In the genomic region with DNA sequence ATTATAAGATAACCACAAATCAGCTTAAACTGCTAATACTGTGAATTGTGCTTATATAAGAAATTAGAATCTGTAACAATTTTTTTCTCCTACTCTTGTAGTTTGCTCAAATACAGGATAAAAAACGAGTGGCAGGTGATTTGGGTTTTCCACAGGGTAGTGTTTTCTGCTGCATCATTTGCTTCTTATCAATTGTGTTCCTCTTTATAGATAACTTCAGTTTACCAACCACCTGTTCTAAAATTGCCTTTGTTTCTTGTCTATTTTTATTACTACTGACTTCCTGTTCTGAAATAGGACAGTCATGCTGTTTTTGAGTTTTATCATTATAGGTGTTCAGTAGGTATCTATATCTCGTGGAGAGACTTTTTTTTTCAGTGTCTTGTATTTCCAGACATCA, we compare ENCODE assay signal across 10 cellular contexts. TPM values are rescaled to one million over a fixed set of nuclear protein-coding genes. Genes with fewer than 3 reads are reported as not detected.
DNase-seq lines count a peak whose midpoint lies in the region; ATAC-seq and TF ChIP-seq lines count a peak whose summit lies in the region.
"Had no signal": no experiment of that assay in that cellular context is flagged by ENCODE, and none has a peak within 500 bp of the region (broad histone marks: within the 10 kb centered on the region; RNA-seq: fewer than 3 reads in every experiment).

No MANE protein-coding gene starts in this region.

- H3K9me3 Mint-ChIP-seq in natural killer cell: no peaks in the 10 kb centered on the region
- no peaks in the 10 kb centered on the region for H3K9me3 Mint-ChIP-seq in natural killer cell treated with Interleukin-12 subunit alpha and Interleukin-12 subunit beta and Interleukin-15 and Interleukin-18, amount 100 ng/mL, for 72 hours
- no peaks in the 10 kb centered on the region for H3K9me3 Mint-ChIP-seq in activated CD4-positive, alpha-beta memory T cell treated with anti-CD3 and anti-CD28 coated beads for 36 hours
- H3K9me3 Mint-ChIP-seq: GM23338 had no signal

- POLR2A ChIA-PET in activated CD4-positive, alpha-beta memory T cell treated with anti-CD3 and anti-CD28 coated beads for 36 hours (lab: Charles Lee): no interaction called here

- CTCF ChIA-PET in activated CD4-positive, alpha-beta memory T cell treated with anti-CD3 and anti-CD28 coated beads for 36 hours (lab: Charles Lee): no interaction called here

- no peak for TF ChIP-seq CTCF in natural killer cell (IDR thresholded peaks at IDR 0.05)

- intact Hi-C loops in natural killer cell (cut with micrococcal nuclease): no loop called here
- intact Hi-C loops in activated CD4-positive, alpha-beta memory T cell treated with anti-CD3 and anti-CD28 coated beads for 36 hours (cut with micrococcal nuclease): no loop called here

- H3K27ac Mint-ChIP-seq in natural killer cell: peak overlapping the region; percentile 69 to 73
- H3K27ac Mint-ChIP-seq in natural killer cell treated with Interleukin-12 subunit alpha and Interleukin-12 subunit beta and Interleukin-15 and Interleukin-18, amount 100 ng/mL, for 72 hours: no peak overlapping the region
- H3K27ac Mint-ChIP-seq in activated CD4-positive, alpha-beta memory T cell treated with anti-CD3 and anti-CD28 coated beads for 36 hours: no peak overlapping the region
- H3K27ac Mint-ChIP-seq: GM23338 had no signal

- H3K4me1 Mint-ChIP-seq in natural killer cell: peaks cover 66% of the 10 kb centered on the region in 2 donors
- H3K4me1 Mint-ChIP-seq in natural killer cell treated with Interleukin-12 subunit alpha and Interleukin-12 subunit beta and Interleukin-15 and Interleukin-18, amount 100 ng/mL, for 72 hours (ENCODE audit: low read depth in 2 of 2): peaks cover 37 to 43% of the 10 kb centered on the region in 2 donors
- peaks cover 49% of the 10 kb centered on the region for H3K4me1 Mint-ChIP-seq in activated CD4-positive, alpha-beta memory T cell treated with anti-CD3 and anti-CD28 coated beads for 36 hours (ENCODE audit: low read depth)

- no peak for DNase-seq in natural killer cell
- DNase-seq in natural killer cell treated with Interleukin-12 subunit alpha and Interleukin-12 subunit beta and Interleukin-15 and Interleukin-18, amount 100 ng/mL, for 72 hours (ENCODE audit: low spot score): no peak
- DNase-seq in SW480 (ENCODE audit: low spot score): no peak
- no peak for DNase-seq in mesenteric fat pad (ENCODE audit: low spot score)
- DNase-seq in activated CD4-positive, alpha-beta memory T cell treated with anti-CD3 and anti-CD28 coated beads for 36 hours: no peak
- DNase-seq in pons (ENCODE audit: low spot score): no peak
- DNase-seq: NCI-H1930 had no signal

- no peak for ATAC-seq in natural killer cell
- no peak for ATAC-seq in natural killer cell treated with Interleukin-12 subunit alpha and Interleukin-12 subunit beta and Interleukin-15 and Interleukin-18, amount 100 ng/mL, for 72 hours
- ATAC-seq in GM21717 (IDR thresholded peaks at IDR 0.05; ENCODE audit: unreplicated experiment): peak; percentile 57
- peak; percentile 56 for ATAC-seq in HG03469 (IDR thresholded peaks at IDR 0.05; ENCODE audit: unreplicated experiment)
- ATAC-seq: GM23338 had no signal

- H3K27me3 Mint-ChIP-seq in natural killer cell (ENCODE audit: low read depth in 2 of 2): no peaks in the 10 kb centered on the region
- no peaks in the 10 kb centered on the region for H3K27me3 Mint-ChIP-seq in natural killer cell treated with Interleukin-12 subunit alpha and Interleukin-12 subunit beta and Interleukin-15 and Interleukin-18, amount 100 ng/mL, for 72 hours
- H3K27me3 Mint-ChIP-seq in activated CD4-positive, alpha-beta memory T cell treated with anti-CD3 and anti-CD28 coated beads for 36 hours: no peaks in the 10 kb centered on the region

- no peak overlapping the region for H3K4me3 Mint-ChIP-seq in natural killer cell
- no peak overlapping the region for H3K4me3 Mint-ChIP-seq in natural killer cell treated with Interleukin-12 subunit alpha and Interleukin-12 subunit beta and Interleukin-15 and Interleukin-18, amount 100 ng/mL, for 72 hours
- no peak overlapping the region for H3K4me3 Mint-ChIP-seq in activated CD4-positive, alpha-beta memory T cell treated with anti-CD3 and anti-CD28 coated beads for 36 hours
- H3K4me3 Mint-ChIP-seq: GM23338 had no signal

- H3K36me3 Mint-ChIP-seq in natural killer cell: no peaks in the 10 kb centered on the region
- no peaks in the 10 kb centered on the region for H3K36me3 Mint-ChIP-seq in natural killer cell treated with Interleukin-12 subunit alpha and Interleukin-12 subunit beta and Interleukin-15 and Interleukin-18, amount 100 ng/mL, for 72 hours
- peaks cover 13% of the 10 kb centered on the region for H3K36me3 Mint-ChIP-seq in activated CD4-positive, alpha-beta memory T cell treated with anti-CD3 and anti-CD28 coated beads for 36 hours

RNA-seq across cellular contexts. Expression of gene MFSD6, which starts 56.9 kb away (rescaled TPM):
- 10 to 100 TPM; 36.7 to 50.5 (median 48.0) TPM for total RNA-seq in natural killer cell
- 10 to 100 TPM; 44.9 to 48.1 TPM for total RNA-seq in natural killer cell treated with Interleukin-12 subunit alpha and Interleukin-12 subunit beta and Interleukin-15 and Interleukin-18, amount 100 ng/mL, for 72 hours
- total RNA-seq in mesenteric fat pad: 18.1 TPM
- total RNA-seq in activated CD4-positive, alpha-beta memory T cell treated with anti-CD3 and anti-CD28 coated beads for 36 hours: 10 to 100 TPM; 34.1 to 37.1 TPM

Comparison
In these comparisons a context has a peak if more than half of its experiments do, and no peak if none do; other contexts are left out.
1. H3K27ac Mint-ChIP-seq: peak in natural killer cell (2 of 2); none in natural killer cell treated with Interleukin-12 subunit alpha and Interleukin-12 subunit beta and Interleukin-15 and Interleukin-18, amount 100 ng/mL, for 72 hours (0 of 2) and activated CD4-positive, alpha-beta memory T cell treated with anti-CD3 and anti-CD28 coated beads for 36 hours (single experiment).
2. ATAC-seq: peak in GM21717 (single experiment) and HG03469 (single experiment); none in natural killer cell (0 of 3) and natural killer cell treated with Interleukin-12 subunit alpha and Interleukin-12 subunit beta and Interleukin-15 and Interleukin-18, amount 100 ng/mL, for 72 hours (0 of 2).